ENCODE assay signal across 19 cellular contexts in genomic region chr1:207933205-207933800, GRCh38. TPM values are rescaled to one million over a fixed set of nuclear protein-coding genes. Genes with fewer than 3 reads are reported as not detected.
A peak's percentile ranks its signal among the peaks of the same experiment; 100 is the strongest.
DNase-seq lines count a peak whose midpoint lies in the region; ATAC-seq and TF ChIP-seq lines count a peak whose summit lies in the region.
"Had no signal": no experiment of that assay in that cellular context is flagged by ENCODE, and none has a peak within 500 bp of the region (broad histone marks: within the 10 kb centered on the region; RNA-seq: fewer than 3 reads in every experiment).

No MANE protein-coding gene starts in this region.

- TF ChIP-seq CTCF in right atrium auricular region (IDR thresholded peaks at IDR 0.05) = no peak
- TF ChIP-seq CTCF in GM23338 (conservative IDR thresholded peaks at IDR 0.05; ENCODE audit: low read depth in 2 of 2) = no peak
- TF ChIP-seq CTCF in endodermal cell (conservative IDR thresholded peaks at IDR 0.05) = no peak
- TF ChIP-seq CTCF in CD8-positive, alpha-beta T cell (IDR thresholded peaks at IDR 0.05) = no peak

- 42% methylated on average over 4 of the region's 4 CpGs for WGBS in right cardiac atrium
- WGBS in endodermal cell (ENCODE audit: insufficient coverage in 1 of 2, insufficient read length in 1 of 2), 2 experiments = 88 to 90% methylated on average over 2 to 4 of the region's 4 CpGs

- no peaks in the 10 kb centered on the region for H3K4me1 Mint-ChIP-seq in GM23338
- H3K4me1 Mint-ChIP-seq in endodermal cell = no peaks in the 10 kb centered on the region
- H3K4me1 Mint-ChIP-seq in stimulated activated naive B cell treated with anti-CD40 and anti-IgM and Interleukin-4, amounts not matched to agents 10 μg/mL and 1 μg/mL and 100 μg/mL, for 72 hours = peaks cover 5 to 24% of the 10 kb centered on the region in 2 donors
- H3K4me1 Mint-ChIP-seq in CD8-positive, alpha-beta T cell (ENCODE audit: low read depth) = no peaks in the 10 kb centered on the region
- H3K4me1 Mint-ChIP-seq: CD14-positive monocyte; CD4-positive, alpha-beta memory T cell had no signal

- no peaks in the 10 kb centered on the region for H3K27me3 ChIP-seq in right cardiac atrium (ENCODE audit: control insufficient read depth, insufficient read depth)
- no peaks in the 10 kb centered on the region for H3K27me3 ChIP-seq in right atrium auricular region
- no peaks in the 10 kb centered on the region for H3K27me3 ChIP-seq in GM23338 (ENCODE audit: insufficient read depth)
- no peaks in the 10 kb centered on the region for H3K27me3 ChIP-seq in endodermal cell (ENCODE audit: control insufficient read depth, insufficient read depth, low read length, poor library complexity, severe bottlenecking)
- no peaks in the 10 kb centered on the region for H3K27me3 ChIP-seq in CD8-positive, alpha-beta T cell (ENCODE audit: insufficient read depth, low read length)
- H3K27me3 ChIP-seq: BLaER1 had no signal

- no peak overlapping the region for H3K4me3 ChIP-seq in right cardiac atrium (ENCODE audit: low read length)
- H3K4me3 ChIP-seq in right atrium auricular region = no peak overlapping the region
- H3K4me3 ChIP-seq in GM23338 = no peak overlapping the region
- peak overlapping the region; percentile 5 for H3K4me3 ChIP-seq in endodermal cell (ENCODE audit: low read length)
- H3K4me3 ChIP-seq in CD8-positive, alpha-beta T cell (ENCODE audit: low read depth, low read length) = no peak overlapping the region
- H3K4me3 ChIP-seq: BLaER1, GM23248 had no signal

- H3K36me3 ChIP-seq in right atrium auricular region (no peaks in the 10 kb centered on the region), GM23338 (ENCODE audit: insufficient read depth) (no peaks in the 10 kb centered on the region), endodermal cell (ENCODE audit: control insufficient read depth, insufficient read depth, low read length) (no peaks in the 10 kb centered on the region)
- H3K36me3 ChIP-seq in CD8-positive, alpha-beta T cell (ENCODE audit: insufficient read depth, low read length) = no peaks in the 10 kb centered on the region
- H3K36me3 ChIP-seq: BLaER1 had no signal

- CTCF ChIA-PET in CD8-positive, alpha-beta T cell (lab: Charles Lee) = no interaction called here

- intact Hi-C loops in right cardiac atrium (cut with DNase I) = no loop called here
- intact Hi-C loops in CD8-positive, alpha-beta T cell (cut with DNase I, micrococcal nuclease) = no loop called here

- H3K4me3 Mint-ChIP-seq in GM23338 (no peak overlapping the region), endodermal cell (no peak overlapping the region)
- no peak overlapping the region for H3K4me3 Mint-ChIP-seq in stimulated activated naive B cell treated with anti-CD40 and anti-IgM and Interleukin-4, amounts not matched to agents 10 μg/mL and 1 μg/mL and 100 μg/mL, for 72 hours
- no peak overlapping the region for H3K4me3 Mint-ChIP-seq in CD8-positive, alpha-beta T cell
- H3K4me3 Mint-ChIP-seq: CD14-positive monocyte; CD4-positive, alpha-beta memory T cell had no signal

- H2AFZ ChIP-seq in GM23338 = peak overlapping the region; percentile 34; the same call in 1 of the 2 replicates
- H2AFZ ChIP-seq: GM23248 had no signal

- H3K27ac Mint-ChIP-seq in GM23338 (no peak overlapping the region), endodermal cell (no peak overlapping the region)
- H3K27ac Mint-ChIP-seq in stimulated activated naive B cell treated with anti-CD40 and anti-IgM and Interleukin-4, amounts not matched to agents 10 μg/mL and 1 μg/mL and 100 μg/mL, for 72 hours = peak overlapping the region; percentile 15
- no peak overlapping the region for H3K27ac Mint-ChIP-seq in CD8-positive, alpha-beta T cell
- H3K27ac Mint-ChIP-seq: CD14-positive monocyte; CD4-positive, alpha-beta memory T cell had no signal

- no peak overlapping the region for H3K4me2 ChIP-seq in GM23338
- H3K4me2 ChIP-seq: BLaER1 had no signal

- H3K4me1 ChIP-seq in right cardiac atrium (ENCODE audit: control insufficient read depth, insufficient read depth, low read length) = no peaks in the 10 kb centered on the region
- peaks cover 0 to 8% of the 10 kb centered on the region in 2 donors for H3K4me1 ChIP-seq in right atrium auricular region
- H3K4me1 ChIP-seq in GM23338 (ENCODE audit: insufficient read depth) = no peaks in the 10 kb centered on the region
- H3K4me1 ChIP-seq in endodermal cell (ENCODE audit: control insufficient read depth, insufficient read depth, low read length) = no peaks in the 10 kb centered on the region
- H3K4me1 ChIP-seq in CD8-positive, alpha-beta T cell (ENCODE audit: insufficient read depth, low read length) = no peaks in the 10 kb centered on the region
- H3K4me1 ChIP-seq: BLaER1 had no signal

- no peaks in the 10 kb centered on the region for H3K9me2 ChIP-seq in GM23338 (ENCODE audit: insufficient read depth)

- DNase-seq in right cardiac atrium = no peak
- DNase-seq in right atrium auricular region (ENCODE audit: low spot score) = no peak
- no peak for DNase-seq in GM23338 (ENCODE audit: low spot score)
- DNase-seq in endodermal cell = no peak
- DNase-seq in stimulated activated naive B cell treated with anti-CD40 and anti-IgM and Interleukin-4, amounts not matched to agents 10 μg/mL and 1 μg/mL and 100 μg/mL, for 72 hours = no peak
- DNase-seq in stimulated activated CD4-positive, alpha-beta T cell treated with anti-CD3 and anti-CD28 coated beads, Interleukin-4, amount 100 ng/mL, for 24 hours = no peak
- no peak for DNase-seq in CD8-positive, alpha-beta T cell
- DNase-seq: 8988T; CD4-positive, alpha-beta memory T cell; COR-L47; GF-D8; GM23248; HCEC 1CT had no signal

- H3K9ac ChIP-seq in endodermal cell (ENCODE audit: extremely low read depth, low read length, poor library complexity, severe bottlenecking) = no peak overlapping the region
- H3K9ac ChIP-seq: BLaER1, GM23248 had no signal

- H3F3A ChIP-seq in GM23338 (replicated peaks; ENCODE audit: low read depth) = no peaks in the 10 kb centered on the region

- H4K20me1 ChIP-seq in GM23338 (replicated peaks; ENCODE audit: insufficient read depth) = no peaks in the 10 kb centered on the region
- H4K20me1 ChIP-seq: BLaER1 had no signal

- H3K27me3 Mint-ChIP-seq in GM23338 (ENCODE audit: insufficient read depth, low read depth, poor library complexity) (no peaks in the 10 kb centered on the region), endodermal cell (ENCODE audit: insufficient read depth) (peaks cover 13% of the 10 kb centered on the region)
- peaks cover 0 to 4% of the 10 kb centered on the region in 2 donors for H3K27me3 Mint-ChIP-seq in stimulated activated naive B cell treated with anti-CD40 and anti-IgM and Interleukin-4, amounts not matched to agents 10 μg/mL and 1 μg/mL and 100 μg/mL, for 72 hours
- no peaks in the 10 kb centered on the region for H3K27me3 Mint-ChIP-seq in CD8-positive, alpha-beta T cell (ENCODE audit: low read depth)

- POLR2A ChIA-PET in CD8-positive, alpha-beta T cell (lab: Charles Lee) = no interaction called here

- no peaks in the 10 kb centered on the region for H3K79me2 ChIP-seq in GM23338 (replicated peaks; ENCODE audit: insufficient read depth)

- H3K36me3 Mint-ChIP-seq in GM23338 (ENCODE audit: low read depth) = no peaks in the 10 kb centered on the region
- H3K36me3 Mint-ChIP-seq in endodermal cell (ENCODE audit: low read depth) = no peaks in the 10 kb centered on the region
- peaks cover 2 to 10% of the 10 kb centered on the region in 2 donors for H3K36me3 Mint-ChIP-seq in stimulated activated naive B cell treated with anti-CD40 and anti-IgM and Interleukin-4, amounts not matched to agents 10 μg/mL and 1 μg/mL and 100 μg/mL, for 72 hours
- no peaks in the 10 kb centered on the region for H3K36me3 Mint-ChIP-seq in CD8-positive, alpha-beta T cell
- H3K36me3 Mint-ChIP-seq: CD14-positive monocyte had no signal

- H3K27ac ChIP-seq in right cardiac atrium (ENCODE audit: low read length) (no peak overlapping the region), right atrium auricular region (no peak overlapping the region), GM23338 (ENCODE audit: low read depth) (no peak overlapping the region), endodermal cell (ENCODE audit: low read depth, low read length) (no peak overlapping the region)
- no peak overlapping the region for H3K27ac ChIP-seq in CD8-positive, alpha-beta T cell (ENCODE audit: low read depth, low read length)
- H3K27ac ChIP-seq: BLaER1, GM23248, HL-60 had no signal

- H3K9me3 Mint-ChIP-seq in GM23338 = peaks cover 3% of the 10 kb centered on the region; the same call in 2 of the 3 replicates
- peaks cover 21% of the 10 kb centered on the region for H3K9me3 Mint-ChIP-seq in endodermal cell
- peaks cover 11 to 17% of the 10 kb centered on the region in 2 donors for H3K9me3 Mint-ChIP-seq in stimulated activated naive B cell treated with anti-CD40 and anti-IgM and Interleukin-4, amounts not matched to agents 10 μg/mL and 1 μg/mL and 100 μg/mL, for 72 hours
- H3K9me3 Mint-ChIP-seq in CD8-positive, alpha-beta T cell = no peaks in the 10 kb centered on the region

- ATAC-seq in right cardiac atrium = peak; percentile 22 to 38
- no peak for ATAC-seq in GM23338
- ATAC-seq in stimulated activated naive B cell treated with anti-CD40 and anti-IgM and Interleukin-4, amounts not matched to agents 10 μg/mL and 1 μg/mL and 100 μg/mL, for 72 hours (replicated peaks) = no peak
- no peak for ATAC-seq in GM21360 (IDR thresholded peaks at IDR 0.05; ENCODE audit: unreplicated experiment)
- no peak for ATAC-seq in CD8-positive, alpha-beta T cell

- H3K9me3 ChIP-seq in right cardiac atrium (ENCODE audit: control insufficient read depth, low read length) (no peaks in the 10 kb centered on the region), right atrium auricular region (peaks cover 0 to 6% of the 10 kb centered on the region in 2 donors), endodermal cell (ENCODE audit: control insufficient read depth, low read length) (peaks cover 50% of the 10 kb centered on the region)
- H3K9me3 ChIP-seq in CD8-positive, alpha-beta T cell (ENCODE audit: low read length) = no peaks in the 10 kb centered on the region

TF ChIP-seq in GM23338, 12 proteins besides CTCF, POLR2A, EP300 and RAD21 (continues in another document):
- TF ChIP-seq NANOG (IDR thresholded peaks at IDR 0.05; ENCODE audit: borderline replicate concordance) = no peak

RNA-seq across cellular contexts. Expression of gene CD34, which starts 22.4 kb away (rescaled TPM):
- 100 to 1,000 TPM in 3 of 4 donors, 10 to 100 TPM in 1; 81.8 to 170 (median 123) TPM for total RNA-seq in right cardiac atrium
- 87.4 TPM for polyA plus RNA-seq in right cardiac atrium
- 10 to 100 TPM; 76.7 to 76.8 TPM for total RNA-seq in right atrium auricular region
- 0.07 and 0.23 TPM in 2 replicates for total RNA-seq in GM23338 (2014; rRNA removed; shearing (Covaris generic))
- polyA plus RNA-seq in GM23338 (2016; fragmentation: Nextera tagmentation; extraction: Ambion mirVana) = 0.09 and 0.18 TPM in 2 replicates
- 1 to 10 TPM; 1.6 to 6.9 TPM for total RNA-seq in endodermal cell
- polyA plus RNA-seq in endodermal cell (2013, experiment 1 of 2) = 1.2 TPM
- 0.99 TPM for polyA plus RNA-seq in endodermal cell (2013, experiment 2 of 2)
- total RNA-seq in CD8-positive, alpha-beta T cell = not detected
- total RNA-seq: A673, GM23248, HT1080 had no signal
- polyA plus RNA-seq: CD14-positive monocyte; CD4-positive, alpha-beta memory T cell had no signal

Comparison
In these comparisons a context has a peak if more than half of its experiments do, and no peak if none do; other contexts are left out.
1. ATAC-seq: peak in right cardiac atrium (2 of 2); none in GM23338 (single experiment), stimulated activated naive B cell treated with anti-CD40 and anti-IgM and Interleukin-4, amounts not matched to agents 10 μg/mL and 1 μg/mL and 100 μg/mL, for 72 hours (0 of 2), GM21360 (single experiment) and CD8-positive, alpha-beta T cell (single experiment).
2. RNA of gene CD34, which starts 22.4 kb away (total RNA-seq): 81.8 to 170 TPM in right cardiac atrium and 76.7 to 76.8 TPM in right atrium auricular region; 1.6 to 6.9 TPM in endodermal cell, 0.07 to 0.23 TPM in GM23338 and not detected in CD8-positive, alpha-beta T cell; every median in the first group is over 4 times any median in the second.